ENCODE assay signal across 12 cellular contexts in genomic region chr10:132231656-132232552, GRCh38. TPM values are rescaled to one million over a fixed set of nuclear protein-coding genes. Genes with fewer than 3 reads are reported as not detected.
DNase-seq lines count a peak whose midpoint lies in the region; ATAC-seq lines count a peak whose summit lies in the region.
"Had no signal": no experiment of that assay in that cellular context is flagged by ENCODE, and none has a peak within 500 bp of the region (broad histone marks: within the 10 kb centered on the region; RNA-seq: fewer than 3 reads in every experiment).

No MANE protein-coding gene starts in this region.

- no peaks in the 10 kb centered on the region for H3K27me3 Mint-ChIP-seq in activated naive CD8-positive, alpha-beta T cell treated with anti-CD3 and anti-CD28 coated beads, Interleukin-2, amount 10 ng/mL, durations not matched to agents 7 days and 5 days

- peak overlapping the region; percentile 80 for H3K27ac Mint-ChIP-seq in activated naive CD8-positive, alpha-beta T cell treated with anti-CD3 and anti-CD28 coated beads, Interleukin-2, amount 10 ng/mL, durations not matched to agents 7 days and 5 days

- peaks cover 32% of the 10 kb centered on the region for H3K4me1 Mint-ChIP-seq in activated naive CD8-positive, alpha-beta T cell treated with anti-CD3 and anti-CD28 coated beads, Interleukin-2, amount 10 ng/mL, durations not matched to agents 7 days and 5 days

- ATAC-seq in Right ventricle myocardium inferior (peak; percentile 24), GM21825 (IDR thresholded peaks at IDR 0.05; ENCODE audit: unreplicated experiment) (no peak), HG03521 (IDR thresholded peaks at IDR 0.05; ENCODE audit: unreplicated experiment) (no peak)
- peak; percentile 2 for ATAC-seq in activated naive CD8-positive, alpha-beta T cell treated with anti-CD3 and anti-CD28 coated beads, Interleukin-2, amount 10 ng/mL, durations not matched to agents 7 days and 5 days (ENCODE audit: low read depth)
- ATAC-seq in stimulated activated naive CD8-positive, alpha-beta T cell treated with anti-CD3 and anti-CD28 coated beads, Interleukin-15, Interleukin-2, amounts not matched to agents 100 U/mL and 50 U/mL, for 24 hours: peak; percentile 33

- intact Hi-C loops in Right ventricle myocardium inferior (cut with DNase I) (no loop called here), cardiac septum (cut with DNase I) (no loop called here)

- no peaks in the 10 kb centered on the region for H3K9me3 Mint-ChIP-seq in activated naive CD8-positive, alpha-beta T cell treated with anti-CD3 and anti-CD28 coated beads, Interleukin-2, amount 10 ng/mL, durations not matched to agents 7 days and 5 days

- DNase-seq in Right ventricle myocardium inferior (ENCODE audit: missing footprints) (no peak), cardiac septum (ENCODE audit: low spot score) (no peak), NCI-H510A treated with DMSO at 0.1 percent for 48 hours (lab: John Stamatoyannopoulos, UW) (peak; percentile 88), cortex of kidney (lab: John Stamatoyannopoulos, UW) (no peak)
- DNase-seq in activated naive CD8-positive, alpha-beta T cell treated with anti-CD3 and anti-CD28 coated beads, Interleukin-2, amount 10 ng/mL, durations not matched to agents 7 days and 5 days: no peak
- DNase-seq in stimulated activated naive CD8-positive, alpha-beta T cell treated with anti-CD3 and anti-CD28 coated beads, Interleukin-15, Interleukin-2, amounts not matched to agents 100 U/mL and 50 U/mL, for 24 hours: peak; percentile 46
- DNase-seq: colonic mucosa; NK-92 treated with Interleukin-12 subunit alpha and Interleukin-12 subunit beta, amount 100 ng/mL, for 24 hours; occipital lobe; SW 1271 had no signal

- POLR2A ChIA-PET in activated naive CD8-positive, alpha-beta T cell treated with anti-CD3 and anti-CD28 coated beads, Interleukin-2, amount 10 ng/mL, durations not matched to agents 7 days and 5 days (lab: Charles Lee): no interaction called here

- H3K4me3 Mint-ChIP-seq in activated naive CD8-positive, alpha-beta T cell treated with anti-CD3 and anti-CD28 coated beads, Interleukin-2, amount 10 ng/mL, durations not matched to agents 7 days and 5 days: peak overlapping the region; percentile 58

- no peaks in the 10 kb centered on the region for H3K36me3 Mint-ChIP-seq in activated naive CD8-positive, alpha-beta T cell treated with anti-CD3 and anti-CD28 coated beads, Interleukin-2, amount 10 ng/mL, durations not matched to agents 7 days and 5 days

RNA-seq across cellular contexts. Expression of gene DPYSL4, which starts 45.2 kb away (rescaled TPM):
- total RNA-seq in Right ventricle myocardium inferior (24.9 TPM), cardiac septum (55.4 TPM)
- 1 to 10 TPM; 5.2 to 8.5 TPM for total RNA-seq in activated naive CD8-positive, alpha-beta T cell treated with anti-CD3 and anti-CD28 coated beads, Interleukin-2, amount 10 ng/mL, durations not matched to agents 7 days and 5 days

Comparison
In these comparisons a context has a peak if more than half of its experiments do, and no peak if none do; other contexts are left out.
1. ATAC-seq: peak in Right ventricle myocardium inferior (single experiment), activated naive CD8-positive, alpha-beta T cell treated with anti-CD3 and anti-CD28 coated beads, Interleukin-2, amount 10 ng/mL, durations not matched to agents 7 days and 5 days (single experiment) and stimulated activated naive CD8-positive, alpha-beta T cell treated with anti-CD3 and anti-CD28 coated beads, Interleukin-15, Interleukin-2, amounts not matched to agents 100 U/mL and 50 U/mL, for 24 hours (single experiment); none in GM21825 (single experiment) and HG03521 (single experiment).
2. DNase-seq: peak in NCI-H510A treated with DMSO at 0.1 percent for 48 hours (single experiment) and stimulated activated naive CD8-positive, alpha-beta T cell treated with anti-CD3 and anti-CD28 coated beads, Interleukin-15, Interleukin-2, amounts not matched to agents 100 U/mL and 50 U/mL, for 24 hours (single experiment); none in Right ventricle myocardium inferior (single experiment), cardiac septum (single experiment), activated naive CD8-positive, alpha-beta T cell treated with anti-CD3 and anti-CD28 coated beads, Interleukin-2, amount 10 ng/mL, durations not matched to agents 7 days and 5 days (single experiment) and cortex of kidney (single experiment).